Comparison of ENCODE assay signal across 16 cellular contexts in the genomic region with DNA sequence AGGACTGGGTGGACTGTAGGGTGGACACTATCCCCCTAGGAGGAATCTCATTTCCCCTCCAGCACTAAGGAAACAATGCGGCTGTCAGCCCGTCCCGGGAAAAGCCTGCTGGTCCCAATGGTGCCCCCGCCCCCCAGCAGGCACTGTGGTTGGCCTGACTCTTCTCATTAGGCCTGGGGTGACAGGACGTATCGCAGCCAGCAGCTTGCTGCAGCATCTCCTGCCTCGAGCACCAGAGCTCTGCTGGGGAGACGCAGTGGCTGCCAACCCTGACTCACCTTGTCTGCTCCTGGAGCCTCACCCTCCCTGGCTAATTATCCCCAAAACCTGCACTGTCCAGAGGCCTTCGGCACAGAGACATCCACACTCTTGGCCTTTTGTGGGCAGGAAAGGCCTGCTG.
"Had no signal": no experiment of that assay in that cellular context is flagged by ENCODE, and none has a peak within 500 bp of the region (broad histone marks: within the 10 kb centered on the region; RNA-seq: fewer than 3 reads in every experiment).

No MANE protein-coding gene starts in this region.

- ATAC-seq: gastroesophageal sphincter; naive thymus-derived CD4-positive, alpha-beta T cell had no signal

- DNase-seq: effector CD4-positive, alpha-beta T cell; endodermal cell; glutamatergic neuron; immature natural killer cell; kidney; naive thymus-derived CD4-positive, alpha-beta T cell; nephron progenitor cell; posterior cingulate gyrus; sigmoid colon; stimulated activated CD4-positive, alpha-beta T cell treated with anti-CD3 and anti-CD28 coated beads, Interleukin-2, amount 100 ng/mL, for 24 hours; stimulated activated CD4-positive, alpha-beta T cell treated with anti-CD3 and anti-CD28 coated beads, Interleukin-4, amount 100 ng/mL, for 4 hours; stimulated activated naive CD4-positive, alpha-beta T cell treated with Interleukin-2 at 50 U/mL for 16 hours; uterus had no signal

- H3K27me3 ChIP-seq: gastroesophageal sphincter, sigmoid colon, uterus had no signal

- H3K27ac ChIP-seq: coronary artery, gastroesophageal sphincter, sigmoid colon, skin epidermis, uterus had no signal

- H3K36me3 ChIP-seq: gastroesophageal sphincter, sigmoid colon, uterus had no signal

- H3K4me1 ChIP-seq: gastroesophageal sphincter, sigmoid colon, uterus had no signal

- H3K9me3 ChIP-seq: gastroesophageal sphincter, sigmoid colon, uterus had no signal

- H3K4me3 ChIP-seq: coronary artery, gastroesophageal sphincter, sigmoid colon, skin epidermis, uterus had no signal
